In the genomic region with DNA sequence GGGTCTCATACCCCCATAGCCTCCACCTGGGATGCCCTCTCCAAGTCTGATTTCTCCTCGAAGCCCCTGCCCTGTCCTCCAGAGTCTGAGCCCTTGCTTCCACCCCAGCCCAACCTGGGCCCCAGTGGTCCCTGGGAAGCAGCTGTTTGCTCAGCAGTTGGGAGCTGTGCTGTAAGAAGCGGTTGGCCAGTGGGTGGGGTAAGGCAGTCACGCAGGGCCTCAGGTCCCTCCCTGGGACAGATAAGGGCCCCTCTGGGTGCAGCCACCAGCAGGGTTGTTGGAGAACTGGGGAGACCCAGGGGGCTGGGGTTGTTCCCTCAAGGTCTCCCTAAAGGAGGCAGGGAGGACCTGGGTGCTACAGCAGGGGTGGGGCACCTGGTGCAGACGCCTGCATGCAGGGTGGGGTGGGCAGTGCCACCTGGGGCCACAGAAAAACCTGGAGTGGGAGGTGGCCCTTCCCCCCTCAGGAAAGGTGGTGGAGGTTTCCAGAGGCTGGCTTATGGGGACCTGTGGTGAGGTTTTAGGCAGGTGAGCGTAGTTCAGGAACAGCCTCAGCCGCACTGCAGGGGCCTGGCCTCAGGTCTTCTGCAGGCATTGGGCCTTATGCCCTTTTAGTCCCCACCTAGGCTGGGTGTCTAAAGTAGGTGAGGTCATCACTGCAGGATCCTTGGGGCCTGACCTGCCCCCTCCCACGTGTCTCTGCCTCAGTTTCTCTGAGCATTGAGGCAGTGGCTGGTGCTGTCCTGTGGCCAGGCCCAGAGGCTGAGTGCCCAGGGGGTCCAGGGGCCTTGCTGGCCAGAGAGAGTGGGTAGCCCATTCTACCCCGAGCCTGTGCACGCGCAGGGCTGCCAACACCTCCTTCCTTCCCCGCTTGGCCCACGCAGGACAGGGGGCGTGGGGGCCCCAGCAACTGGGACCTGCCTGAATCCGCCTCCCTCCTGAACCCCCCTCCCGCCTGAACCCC, we compare ENCODE assay signal across 1 cellular context.
A peak's percentile ranks its signal among the peaks of the same experiment; 100 is the strongest.
TF ChIP-seq lines count a peak whose summit lies in the region.

No MANE protein-coding gene starts in this region.

TF ChIP-seq in K562, 482 proteins besides CTCF, POLR2A, EP300 and RAD21 (continued from another document):
- no peak for TF ChIP-seq ARID2 (IDR thresholded peaks at IDR 0.05)
- peak; percentile 78 for TF ChIP-seq DACH1 (IDR thresholded peaks at IDR 0.05; ENCODE audit: partially characterized antibody)
- TF ChIP-seq PHB (CRISPR knock-in tag; IDR thresholded peaks at IDR 0.05), result no peak
- no peak for TF ChIP-seq ASH1L (IDR thresholded peaks at IDR 0.05; ENCODE audit: borderline replicate concordance, low read depth, partially characterized antibody)
- TF ChIP-seq ZNF668 (CRISPR knock-in tag; IDR thresholded peaks at IDR 0.05), result no peak
- TF ChIP-seq, protein P1, sequence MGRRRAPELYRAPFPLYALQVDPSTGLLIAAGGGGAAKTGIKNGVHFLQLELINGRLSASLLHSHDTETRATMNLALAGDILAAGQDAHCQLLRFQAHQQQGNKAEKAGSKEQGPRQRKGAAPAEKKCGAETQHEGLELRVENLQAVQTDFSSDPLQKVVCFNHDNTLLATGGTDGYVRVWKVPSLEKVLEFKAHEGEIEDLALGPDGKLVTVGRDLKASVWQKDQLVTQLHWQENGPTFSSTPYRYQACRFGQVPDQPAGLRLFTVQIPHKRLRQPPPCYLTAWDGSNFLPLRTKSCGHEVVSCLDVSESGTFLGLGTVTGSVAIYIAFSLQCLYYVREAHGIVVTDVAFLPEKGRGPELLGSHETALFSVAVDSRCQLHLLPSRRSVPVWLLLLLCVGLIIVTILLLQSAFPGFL (CRISPR knock-in tag; IDR thresholded peaks at IDR 0.05), result 0 out of 2 replicates have a peak, but pooled peaks have one; percentile 48
- peak; percentile 57; the same call in 1 of the 2 replicates for TF ChIP-seq HDGF (IDR thresholded peaks at IDR 0.05)
- TF ChIP-seq PRPF4 (IDR thresholded peaks at IDR 0.05; ENCODE audit: insufficient read depth, low read depth, low read length, poor library complexity, severe bottlenecking), result no peak
- peak; percentile 38 for TF ChIP-seq CCNT2 (IDR thresholded peaks at IDR 0.05; ENCODE audit: borderline replicate concordance, extremely low read depth, insufficient read length, low read depth, low read length)
- peak; percentile 49 for TF ChIP-seq SOX6 (IDR thresholded peaks at IDR 0.05)
- no peak for TF ChIP-seq SIN3B (IDR thresholded peaks at IDR 0.05; ENCODE audit: low read depth)
- TF ChIP-seq, protein P2, sequence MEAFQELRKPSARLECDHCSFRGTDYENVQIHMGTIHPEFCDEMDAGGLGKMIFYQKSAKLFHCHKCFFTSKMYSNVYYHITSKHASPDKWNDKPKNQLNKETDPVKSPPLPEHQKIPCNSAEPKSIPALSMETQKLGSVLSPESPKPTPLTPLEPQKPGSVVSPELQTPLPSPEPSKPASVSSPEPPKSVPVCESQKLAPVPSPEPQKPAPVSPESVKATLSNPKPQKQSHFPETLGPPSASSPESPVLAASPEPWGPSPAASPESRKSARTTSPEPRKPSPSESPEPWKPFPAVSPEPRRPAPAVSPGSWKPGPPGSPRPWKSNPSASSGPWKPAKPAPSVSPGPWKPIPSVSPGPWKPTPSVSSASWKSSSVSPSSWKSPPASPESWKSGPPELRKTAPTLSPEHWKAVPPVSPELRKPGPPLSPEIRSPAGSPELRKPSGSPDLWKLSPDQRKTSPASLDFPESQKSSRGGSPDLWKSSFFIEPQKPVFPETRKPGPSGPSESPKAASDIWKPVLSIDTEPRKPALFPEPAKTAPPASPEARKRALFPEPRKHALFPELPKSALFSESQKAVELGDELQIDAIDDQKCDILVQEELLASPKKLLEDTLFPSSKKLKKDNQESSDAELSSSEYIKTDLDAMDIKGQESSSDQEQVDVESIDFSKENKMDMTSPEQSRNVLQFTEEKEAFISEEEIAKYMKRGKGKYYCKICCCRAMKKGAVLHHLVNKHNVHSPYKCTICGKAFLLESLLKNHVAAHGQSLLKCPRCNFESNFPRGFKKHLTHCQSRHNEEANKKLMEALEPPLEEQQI (IDR thresholded peaks at IDR 0.05), result no peak
- TF ChIP-seq POLR2G (IDR thresholded peaks at IDR 0.05; ENCODE audit: low read depth, low read length), result peak; percentile 62
- TF ChIP-seq ARID1B (IDR thresholded peaks at IDR 0.05), result peak; percentile 64
- no peak for TF ChIP-seq RBBP5 (IDR thresholded peaks at IDR 0.05; ENCODE audit: borderline replicate concordance, insufficient read depth, low read length, poor library complexity, severe bottlenecking)
- TF ChIP-seq NCOA1 (IDR thresholded peaks at IDR 0.05; ENCODE audit: low read depth), result peak; percentile 12; the same call in 1 of the 2 replicates
- TF ChIP-seq PHTF2 (CRISPR knock-in tag; IDR thresholded peaks at IDR 0.05), result no peak
- no peak for TF ChIP-seq ZNF384 (IDR thresholded peaks at IDR 0.05; ENCODE audit: low read depth, low read length)
- TF ChIP-seq CBX3 (IDR thresholded peaks at IDR 0.05; ENCODE audit: borderline replicate concordance in 1 of 2, low read length in 2 of 2), result 0 out of 3 replicates have a peak, but pooled peaks of 1 of the 2 experiments have one; percentile 8
- no peak for TF ChIP-seq GABPB2 (CRISPR knock-in tag; conservative IDR thresholded peaks at IDR 0.05)
- no peak for TF ChIP-seq CTBP1 (IDR thresholded peaks at IDR 0.05; ENCODE audit: borderline replicate concordance)
- no peak for TF ChIP-seq C11orf30 (IDR thresholded peaks at IDR 0.05; ENCODE audit: low read depth)
- no peak for TF ChIP-seq NBN (IDR thresholded peaks at IDR 0.05; ENCODE audit: low read depth)
- peak; percentile 48 for TF ChIP-seq SMAD4 (CRISPR knock-in tag; conservative IDR thresholded peaks at IDR 0.05)
- no peak for TF ChIP-seq XRCC3 (IDR thresholded peaks at IDR 0.05)
- no peak for TF ChIP-seq TCFL5 (CRISPR knock-in tag; conservative IDR thresholded peaks at IDR 0.05)
- TF ChIP-seq MAFF (IDR thresholded peaks at IDR 0.05; ENCODE audit: low read length), result no peak
- TF ChIP-seq SRSF1 (IDR thresholded peaks at IDR 0.05; ENCODE audit: low read depth, low read length), result no peak
- TF ChIP-seq SRSF3 (IDR thresholded peaks at IDR 0.05; ENCODE audit: insufficient read depth, low read length), result no peak
- peak in 1 of 2 experiments; percentile 20; a peak in 1 of 4 replicates for TF ChIP-seq HDAC1 (IDR thresholded peaks at IDR 0.05)
- no peak for TF ChIP-seq CC2D1A (IDR thresholded peaks at IDR 0.05)
- TF ChIP-seq, protein P3, sequence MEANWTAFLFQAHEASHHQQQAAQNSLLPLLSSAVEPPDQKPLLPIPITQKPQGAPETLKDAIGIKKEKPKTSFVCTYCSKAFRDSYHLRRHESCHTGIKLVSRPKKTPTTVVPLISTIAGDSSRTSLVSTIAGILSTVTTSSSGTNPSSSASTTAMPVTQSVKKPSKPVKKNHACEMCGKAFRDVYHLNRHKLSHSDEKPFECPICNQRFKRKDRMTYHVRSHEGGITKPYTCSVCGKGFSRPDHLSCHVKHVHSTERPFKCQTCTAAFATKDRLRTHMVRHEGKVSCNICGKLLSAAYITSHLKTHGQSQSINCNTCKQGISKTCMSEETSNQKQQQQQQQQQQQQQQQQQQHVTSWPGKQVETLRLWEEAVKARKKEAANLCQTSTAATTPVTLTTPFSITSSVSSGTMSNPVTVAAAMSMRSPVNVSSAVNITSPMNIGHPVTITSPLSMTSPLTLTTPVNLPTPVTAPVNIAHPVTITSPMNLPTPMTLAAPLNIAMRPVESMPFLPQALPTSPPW (CRISPR knock-in tag; IDR thresholded peaks at IDR 0.05), result peak; percentile 80
